ENCODE assay signal across 24 cellular contexts in genomic region chr20:13765868-13766416, GRCh38.
"Had no signal": no experiment of that assay in that cellular context is flagged by ENCODE, and none has a peak within 500 bp of the region (broad histone marks: within the 10 kb centered on the region; RNA-seq: fewer than 3 reads in every experiment).

No MANE protein-coding gene starts in this region.

- H3K9me3 ChIP-seq: Peyer's patch had no signal

- H3K4me3 Mint-ChIP-seq: activated CD4-positive, alpha-beta memory T cell treated with anti-CD3 and anti-CD28 coated beads for 36 hours; activated CD4-positive, alpha-beta T cell treated with anti-CD3 and anti-CD28 coated beads, Interleukin-2, amount 10 ng/mL, durations not matched to agents 7 days and 5 days; activated naive CD4-positive, alpha-beta T cell treated with anti-CD3 and anti-CD28 coated beads, Interleukin-2, amount 10 ng/mL, durations not matched to agents 7 days and 5 days; activated naive CD8-positive, alpha-beta T cell treated with anti-CD3 and anti-CD28 coated beads, Interleukin-2, amount 10 ng/mL, durations not matched to agents 7 days and 5 days; activated T-cell treated with anti-CD3 and anti-CD28 coated beads, Interleukin-2, amount 50 U/mL, for 4 hours had no signal

- H3K4me3 ChIP-seq: breast epithelium, K562, Peyer's patch, SJCRH30 had no signal

- FAIRE-seq: K562 had no signal

- H3K27ac Mint-ChIP-seq: activated CD4-positive, alpha-beta memory T cell treated with anti-CD3 and anti-CD28 coated beads for 36 hours; activated CD4-positive, alpha-beta T cell treated with anti-CD3 and anti-CD28 coated beads, Interleukin-2, amount 10 ng/mL, durations not matched to agents 7 days and 5 days; activated naive CD8-positive, alpha-beta T cell treated with anti-CD3 and anti-CD28 coated beads, Interleukin-2, amount 10 ng/mL, durations not matched to agents 7 days and 5 days; activated T-helper 2 cell treated with anti-CD3 and anti-CD28 coated beads, Interferon-gamma antibody, Interleukin-2, Interleukin-4, amounts not matched to agents 10 μg/mL and 5 μg/mL and 100 μg/mL, durations not matched to agents 14 hours and 24 hours and 36 hours had no signal

- H3K27me3 Mint-ChIP-seq: activated CD4-positive, alpha-beta memory T cell treated with anti-CD3 and anti-CD28 coated beads for 36 hours; activated CD4-positive, alpha-beta T cell treated with anti-CD3 and anti-CD28 coated beads, Interleukin-2, amount 10 ng/mL, durations not matched to agents 7 days and 5 days; activated naive CD4-positive, alpha-beta T cell treated with anti-CD3 and anti-CD28 coated beads, Interleukin-2, amount 10 ng/mL, durations not matched to agents 7 days and 5 days; activated naive CD8-positive, alpha-beta T cell treated with anti-CD3 and anti-CD28 coated beads, Interleukin-2, amount 10 ng/mL, durations not matched to agents 7 days and 5 days had no signal

- DNase-seq: activated CD4-positive, alpha-beta memory T cell treated with anti-CD3 and anti-CD28 coated beads for 36 hours; activated CD4-positive, alpha-beta T cell treated with anti-CD3 and anti-CD28 coated beads, Interleukin-2, amount 10 ng/mL, durations not matched to agents 7 days and 5 days; activated CD4-positive, CD25-positive, alpha-beta regulatory T cell; activated CD8-positive, alpha-beta memory T cell treated with anti-CD3 and anti-CD28 coated beads for 24 hours; activated gamma-delta T cell treated with Interleukin-2 at 50 U/mL for 16 hours; activated naive CD4-positive, alpha-beta T cell treated with anti-CD3 and anti-CD28 coated beads, Interleukin-2, amount 10 ng/mL, durations not matched to agents 7 days and 5 days; activated naive CD8-positive, alpha-beta T cell treated with anti-CD3 and anti-CD28 coated beads, Interleukin-2, amount 10 ng/mL, durations not matched to agents 7 days and 5 days; activated T-cell treated with anti-CD3 and anti-CD28 coated beads, Interleukin-2, amount 50 U/mL, for 4 hours; aorta; central memory CD4-positive, alpha-beta T cell; NCI-H1048; NCI-H146; NCI-H187 treated with DMSO at 0.1 percent for 48 hours; NCI-H2081 treated with DMSO at 0.1 percent for 48 hours; NCI-H446; NCI-H524; Peyer's patch; Right ventricle myocardium superior; SJCRH30 had no signal

- H3K27ac ChIP-seq: breast epithelium, Peyer's patch, RWPE1, SJCRH30, VCaP had no signal

- ATAC-seq: activated T-cell treated with anti-CD3 and anti-CD28 coated beads, Interleukin-2, amount 50 U/mL, for 4 hours; K562 had no signal

- H3K27me3 ChIP-seq: breast epithelium, Peyer's patch, SJCRH30 had no signal

- H3K4me1 ChIP-seq: breast epithelium, Peyer's patch, SJCRH30 had no signal
